Comparison of ENCODE assay signal across 20 cellular contexts in genomic region chrX:24471808-24472207, GRCh38. TPM values are rescaled to one million over a fixed set of nuclear protein-coding genes. Genes with fewer than 3 reads are reported as not detected.
DNase-seq lines count a peak whose midpoint lies in the region; ATAC-seq, FAIRE-seq and TF ChIP-seq lines count a peak whose summit lies in the region.
"Had no signal": no experiment of that assay in that cellular context is flagged by ENCODE, and none has a peak within 500 bp of the region (broad histone marks: within the 10 kb centered on the region; RNA-seq: fewer than 3 reads in every experiment).

No MANE protein-coding gene starts in this region.

- POLR2A ChIA-PET in HepG2 (lab: Yijun Ruan, JAX) (no interaction called here), OCI-LY7 (lab: Charles Lee) (interaction anchor here (0.8 to 1.1 kb wide), 3 partner anchors 9 to 27 kb away, joined by 3 to 5 read pairs (median 3); no protein-coding TSS in a partner anchor)

- TF ChIP-seq RAD21 in liver (IDR thresholded peaks at IDR 0.05) (no peak), HepG2 (CRISPR knock-in tag; IDR thresholded peaks at IDR 0.05) (no peak)

- peaks cover 16% of the 10 kb centered on the region for H3K36me3 Mint-ChIP-seq in brain

- WGBS in liver = 25% methylated on average over 2 of the region's 2 CpGs
- WGBS in HepG2 (ENCODE audit: low lambda C conversion rate) = 100% methylated on average over 2 of the region's 2 CpGs

- H3K27ac Mint-ChIP-seq in brain = no peak overlapping the region
- H3K27ac Mint-ChIP-seq: B cell had no signal

- no peak for TF ChIP-seq CTCF in liver (IDR thresholded peaks at IDR 0.05; ENCODE audit: low read depth, low read length, missing input control)
- no peak for TF ChIP-seq CTCF in HepG2 (CRISPR knock-in tag; IDR thresholded peaks at IDR 0.05)
- TF ChIP-seq CTCF in OCI-LY7 (conservative IDR thresholded peaks at IDR 0.05; ENCODE audit: low read length) = no peak
- no peak for TF ChIP-seq CTCF in brain (conservative IDR thresholded peaks at IDR 0.05)
- no peak for TF ChIP-seq CTCF in tibial artery (IDR thresholded peaks at IDR 0.05)

- H3K4me3 Mint-ChIP-seq in brain = peak overlapping the region in 3 of 5 experiments; percentile 20 to 39 (median 24)
- H3K4me3 Mint-ChIP-seq: B cell had no signal

- BruUV-seq in HepG2 (replicated peaks; lab: Mats Ljungman, UMichigan) (no TSS peak), OCI-LY7 (replicated peaks; lab: Mats Ljungman, UMichigan) (no TSS peak)

- no peaks in the 10 kb centered on the region for H3K27me3 Mint-ChIP-seq in brain
- H3K27me3 Mint-ChIP-seq: B cell had no signal

- H3K27me3 ChIP-seq in liver (ENCODE audit: control insufficient read depth in 4 of 4, insufficient read depth in 4 of 4, low read length in 3 of 4) (no peaks in the 10 kb centered on the region), HepG2 (ENCODE audit: control insufficient read depth in 1 of 2, insufficient read depth in 2 of 2, low read length in 2 of 2) (no peaks in the 10 kb centered on the region), tibial artery (no peaks in the 10 kb centered on the region)
- H3K27me3 ChIP-seq: upper lobe of right lung had no signal

- in situ Hi-C loops in HepG2 (cut with HindIII; ENCODE audit: extremely low pct_ligation_motif_present, low pct_unique_long_range_greater_than_20kb) = no loop called here

- H3K4me2 ChIP-seq in HepG2 (ENCODE audit: low read depth, low read length) (no peak overlapping the region), OCI-LY7 (ENCODE audit: low read length) (peak overlapping the region; percentile 31)
- H3K4me2 ChIP-seq: smooth muscle cell had no signal

- H3K79me2 ChIP-seq in HepG2 (ENCODE audit: insufficient read depth, low read length) (no peaks in the 10 kb centered on the region), OCI-LY7 (ENCODE audit: insufficient read depth, low read depth, low read length) (peaks cover 60% of the 10 kb centered on the region)

- no peak for DNase-seq in HepG2 (ENCODE audit: low spot score)
- no peak for DNase-seq in OCI-LY7 (ENCODE audit: low spot score)
- no peak for DNase-seq in tibial artery
- DNase-seq in sciatic nerve (ENCODE audit: low spot score) = no peak
- DNase-seq: activated CD4-positive, alpha-beta T cell treated with anti-CD3 and anti-CD28 coated beads for 4 hours; anterior cingulate cortex; caudate nucleus; EL; foreskin fibroblast; left ventricle myocardium superior; NCI-H1105 treated with DMSO at 0.1 percent for 48 hours; stimulated activated CD4-positive, alpha-beta T cell treated with anti-CD3 and anti-CD28 coated beads, Interleukin-2, amount 100 ng/mL, for 48 hours; upper lobe of right lung had no signal

- H4K20me1 ChIP-seq in HepG2 (ENCODE audit: insufficient read depth, low read length) = no peaks in the 10 kb centered on the region
- peaks cover 5% of the 10 kb centered on the region; the same call in 1 of the 2 replicates for H4K20me1 ChIP-seq in OCI-LY7 (ENCODE audit: insufficient read depth, low read length)

- H3K9me2 ChIP-seq in OCI-LY7 (ENCODE audit: insufficient read depth, low read length) = no peaks in the 10 kb centered on the region

- H3K27ac ChIP-seq in liver (ENCODE audit: low read depth in 1 of 2, low read length in 2 of 2) (no peak overlapping the region), HepG2 (ENCODE audit: extremely low read length, insufficient read depth, low read length) (no peak overlapping the region), OCI-LY7 (ENCODE audit: low read depth, low read length, poor library complexity, severe bottlenecking) (no peak overlapping the region), tibial artery (peak overlapping the region; percentile 37 to 93)
- H3K27ac ChIP-seq: prostate gland, upper lobe of right lung had no signal

- intact Hi-C loops in HepG2 (cut with micrococcal nuclease; ENCODE audit: unreplicated experiment) (no loop called here), OCI-LY7 (cut with micrococcal nuclease; ENCODE audit: unreplicated experiment) (no loop called here), tibial artery (cut with DNase I; ENCODE audit: low total_unique reads) (no loop called here), sciatic nerve (cut with DNase I) (no loop called here)

- no peaks in the 10 kb centered on the region for H3K36me3 ChIP-seq in liver (ENCODE audit: control insufficient read depth in 4 of 4, insufficient read depth in 3 of 4, low read depth in 1 of 4, low read length in 3 of 4)
- no peaks in the 10 kb centered on the region for H3K36me3 ChIP-seq in HepG2 (replicated peaks in 1 of 2; ENCODE audit: control insufficient read depth in 1 of 2, insufficient read depth in 2 of 2, low read length in 2 of 2)
- H3K36me3 ChIP-seq in OCI-LY7 (ENCODE audit: insufficient read depth, low read length) = no peaks in the 10 kb centered on the region
- H3K36me3 ChIP-seq in tibial artery = no peaks in the 10 kb centered on the region
- H3K36me3 ChIP-seq: HAP-1, prostate gland, upper lobe of right lung had no signal

- no peak for TF ChIP-seq POLR2A in HepG2 (IDR thresholded peaks at IDR 0.05; ENCODE audit: insufficient read depth in 1 of 2, low read depth in 2 of 2, low read length in 2 of 2)

- no peak overlapping the region for H3K4me3 ChIP-seq in liver (ENCODE audit: low read depth in 1 of 3, low read length in 3 of 3)
- no peak overlapping the region for H3K4me3 ChIP-seq in HepG2 (replicated peaks in 1 of 3; ENCODE audit: insufficient read depth in 1 of 3, low read depth in 2 of 3, low read length in 3 of 3)
- H3K4me3 ChIP-seq in OCI-LY7 (ENCODE audit: low read depth, low read length, poor library complexity, severe bottlenecking) = no peak overlapping the region
- H3K4me3 ChIP-seq in tibial artery = peak overlapping the region in 1 of 2 donors; percentile 1
- H3K4me3 ChIP-seq: HAP-1, prostate gland, smooth muscle cell, upper lobe of right lung had no signal

- H3K4me1 ChIP-seq in liver (ENCODE audit: control insufficient read depth in 4 of 4, insufficient read depth in 4 of 4, low read length in 3 of 4) (peaks cover 0 to 3% (median 0%) of the 10 kb centered on the region in 4 donors), HepG2 (ENCODE audit: insufficient read depth, low read length) (peaks cover 10% of the 10 kb centered on the region), OCI-LY7 (ENCODE audit: insufficient read depth, low read length, poor library complexity, severe bottlenecking) (peaks cover 38% of the 10 kb centered on the region), tibial artery (peaks cover 0 to 84% (median 4%) of the 10 kb centered on the region in 4 donors)
- H3K4me1 ChIP-seq: prostate gland, upper lobe of right lung had no signal

- no peak for TF ChIP-seq EP300 in HepG2 (IDR thresholded peaks at IDR 0.05; ENCODE audit: low read depth in 2 of 2, low read length in 2 of 2)
- no peak for TF ChIP-seq EP300 in HepG2 (CRISPR knock-in tag; IDR thresholded peaks at IDR 0.05; ENCODE audit: borderline replicate concordance)

- H3K9me3 ChIP-seq in liver (ENCODE audit: control insufficient read depth in 4 of 4, low read length in 3 of 4) = no peaks in the 10 kb centered on the region
- H3K9me3 ChIP-seq in HepG2 (ENCODE audit: low read length) = no peaks in the 10 kb centered on the region
- no peaks in the 10 kb centered on the region for H3K9me3 ChIP-seq in OCI-LY7 (ENCODE audit: low read length)
- H3K9me3 ChIP-seq in tibial artery = no peaks in the 10 kb centered on the region
- H3K9me3 ChIP-seq: HAP-1, prostate gland, upper lobe of right lung had no signal

- ATAC-seq in HepG2 = no peak
- ATAC-seq in sciatic nerve = no peak
- no peak for ATAC-seq in HG03280 (IDR thresholded peaks at IDR 0.05; ENCODE audit: unreplicated experiment)
- ATAC-seq: left ventricle myocardium superior, upper lobe of right lung had no signal

- peaks cover 76% of the 10 kb centered on the region for H3K4me1 Mint-ChIP-seq in brain

- CTCF ChIA-PET in HepG2 (lab: Yijun Ruan, JAX; ENCODE audit: low intra/inter-chr PET ratio, low total read pairs) (no interaction called here), OCI-LY7 (lab: Charles Lee; ENCODE audit: unreplicated experiment) (no interaction called here)

- no peak overlapping the region for H2AFZ ChIP-seq in HepG2 (ENCODE audit: low read length)
- H2AFZ ChIP-seq in OCI-LY7 (ENCODE audit: low read length) = no peak overlapping the region

- H3K9me3 Mint-ChIP-seq in brain = no peaks in the 10 kb centered on the region

- no peak for FAIRE-seq in HepG2 (lab: Jason Lieb, UNC)

- H3K9ac ChIP-seq in liver (ENCODE audit: low read depth in 1 of 2, low read length in 2 of 2) (no peak overlapping the region), HepG2 (ENCODE audit: insufficient read depth, low read depth, low read length) (no peak overlapping the region)

TF ChIP-seq in liver, 16 proteins besides CTCF, POLR2A, EP300 and RAD21 (continues in another document):
- peak; percentile 49 for TF ChIP-seq FOXA2 (IDR thresholded peaks at IDR 0.05)

TF ChIP-seq in HepG2, 621 proteins besides CTCF, POLR2A, EP300 and RAD21 (continues in another document):
- no peak for TF ChIP-seq AGO2 (optimal IDR thresholded peaks at IDR 0.05; ENCODE audit: low read depth, low read length)

RNA-seq across cellular contexts. Expression of gene PDK3, which starts 6.7 kb away (rescaled TPM):
- 10 to 100 TPM; 13.5 to 14.0 TPM for total RNA-seq in liver
- 10 to 100 TPM in 1 of 2 donors, 1 to 10 TPM in 1; 6.0 to 13.6 TPM for polyA plus RNA-seq in liver
- 9.1 and 13.3 TPM in 2 replicates for total RNA-seq in HepG2 (2016; rRNA removed; fragmentation: Illumina TruSeq; extraction: Trizol)
- total RNA-seq in HepG2 (2016; cell fraction: cytosol; rRNA removed; fragmentation: Illumina TruSeq; extraction: Trizol; ENCODE audit: low read depth) = 3.8 and 5.6 TPM in 2 replicates
- total RNA-seq in HepG2 (2016; cell fraction: insoluble cytoplasmic fraction; rRNA removed; fragmentation: Illumina TruSeq; extraction: Trizol) = 8.5 and 14.7 TPM in 2 replicates
- total RNA-seq in HepG2 (2016; cell fraction: membrane; rRNA removed; fragmentation: Illumina TruSeq; extraction: Trizol) = 7.0 and 7.7 TPM in 2 replicates
- total RNA-seq in HepG2 (2016; cell fraction: nucleus; rRNA removed; fragmentation: Illumina TruSeq; extraction: Trizol) = 6.3 and 7.8 TPM in 2 replicates
- polyA plus RNA-seq in HepG2 (2011; rRNA removed) = 7.3 and 10.5 TPM in 2 replicates
- polyA plus RNA-seq in HepG2 (2011; cell fraction: cytosol; rRNA removed) = 6.6 and 7.1 TPM in 2 replicates
- 5.0 and 5.2 TPM in 2 replicates for polyA plus RNA-seq in HepG2 (2011; cell fraction: nucleus; rRNA removed)
- 2.9 and 5.4 TPM in 2 replicates for polyA plus RNA-seq in HepG2 (2012)
- 3.3 and 3.6 TPM in 2 replicates for polyA plus RNA-seq in HepG2 (2016; cell fraction: cytosol; fragmentation: Illumina TruSeq; extraction: Trizol; ENCODE audit: low read depth)
- polyA plus RNA-seq in HepG2 (2016; cell fraction: insoluble cytoplasmic fraction; fragmentation: Illumina TruSeq; extraction: Trizol; ENCODE audit: low read depth) = 10.0 and 10.1 TPM in 2 replicates
- 5.3 and 5.7 TPM in 2 replicates for polyA plus RNA-seq in HepG2 (2016; cell fraction: membrane; fragmentation: Illumina TruSeq; extraction: Trizol; ENCODE audit: low read depth)
- polyA plus RNA-seq in HepG2 (2016; cell fraction: nucleus; fragmentation: Illumina TruSeq; extraction: Trizol; ENCODE audit: insufficient read depth, low read depth) = 3.5 and 5.6 TPM in 2 replicates
- polyA minus RNA-seq in HepG2 (2011; rRNA and poly(A)+ RNA removed; ENCODE audit: low replicate concordance) = 10.5 and 17.1 TPM in 2 replicates
- polyA minus RNA-seq in HepG2 (2011; cell fraction: cytosol; rRNA and poly(A)+ RNA removed) = 11.8 and 13.5 TPM in 2 replicates
- polyA minus RNA-seq in HepG2 (2011; cell fraction: nucleus; rRNA and poly(A)+ RNA removed) = 15.2 and 15.5 TPM in 2 replicates
- total RNA-seq in OCI-LY7 (2014; rRNA removed; shearing (Covaris generic)) = 22.6 and 24.5 TPM in 2 replicates
- total RNA-seq in OCI-LY7 (2022) = 32.2 and 35.1 TPM in 2 replicates
- polyA plus RNA-seq in brain (ENCODE audit: insufficient read depth, low read depth, low replicate concordance) = 5.9 TPM
- total RNA-seq in sciatic nerve = 18.7 TPM

Comparison
In these comparisons a context has a peak if more than half of its experiments do, and no peak if none do; other contexts are left out.
1. H3K27ac ChIP-seq: peak in tibial artery (2 of 2); none in liver (0 of 2), HepG2 (single experiment) and OCI-LY7 (single experiment).